ENCODE assay signal across 8 cellular contexts in the genomic region with DNA sequence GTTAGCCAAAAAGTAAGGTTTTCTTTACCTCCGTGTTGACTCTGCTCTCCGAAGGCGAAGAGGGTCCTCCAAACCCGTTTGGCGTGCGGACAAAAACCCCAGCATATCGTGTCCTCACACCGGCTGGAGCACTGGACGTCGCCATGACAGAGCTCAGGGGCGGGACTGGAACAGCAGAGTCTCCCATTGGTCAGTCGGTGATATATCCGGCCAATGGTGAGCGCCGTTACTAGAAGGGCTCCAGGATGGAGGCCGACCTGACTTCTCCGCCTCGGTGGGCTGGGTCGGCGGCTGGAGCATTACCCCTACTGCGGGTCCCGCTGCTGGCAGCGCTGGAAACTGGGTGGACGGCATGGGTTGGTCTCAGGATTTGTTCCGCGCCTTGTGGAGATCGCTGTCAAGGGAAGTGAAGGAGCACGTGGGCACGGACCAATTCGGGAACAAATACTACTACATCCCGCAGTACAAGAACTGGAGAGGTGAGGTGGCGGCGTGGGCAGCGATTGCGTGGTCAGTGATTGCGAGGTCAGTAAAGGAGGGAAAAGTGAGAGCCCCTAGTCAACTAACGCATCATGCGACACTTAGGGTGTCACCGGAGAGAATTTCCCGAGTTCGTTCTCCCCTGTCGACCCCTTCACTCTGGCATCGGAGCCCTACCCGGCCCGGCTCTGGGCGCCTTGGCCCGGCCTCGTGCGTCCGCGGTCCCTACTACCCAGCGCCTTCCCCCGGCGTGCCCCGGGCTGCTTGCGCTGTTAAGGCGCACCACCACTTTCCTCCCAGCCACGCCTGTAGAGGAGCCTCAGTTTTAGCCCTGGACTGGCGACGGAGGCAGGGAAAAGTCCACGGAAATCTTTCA. TPM values are rescaled to one million over a fixed set of nuclear protein-coding genes. Genes with fewer than 3 reads are reported as not detected.
DNase-seq lines count a peak whose midpoint lies in the region; ATAC-seq and TF ChIP-seq lines count a peak whose summit lies in the region.

A gene with protein sequence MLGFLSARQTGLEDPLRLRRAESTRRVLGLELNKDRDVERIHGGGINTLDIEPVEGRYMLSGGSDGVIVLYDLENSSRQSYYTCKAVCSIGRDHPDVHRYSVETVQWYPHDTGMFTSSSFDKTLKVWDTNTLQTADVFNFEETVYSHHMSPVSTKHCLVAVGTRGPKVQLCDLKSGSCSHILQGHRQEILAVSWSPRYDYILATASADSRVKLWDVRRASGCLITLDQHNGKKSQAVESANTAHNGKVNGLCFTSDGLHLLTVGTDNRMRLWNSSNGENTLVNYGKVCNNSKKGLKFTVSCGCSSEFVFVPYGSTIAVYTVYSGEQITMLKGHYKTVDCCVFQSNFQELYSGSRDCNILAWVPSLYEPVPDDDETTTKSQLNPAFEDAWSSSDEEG (minus strand): TSS at position 167 of the 856 bp plus-strand sequence. CDS start 62 bp downstream, at position 105.
Gene NDUFAF2 (plus strand): TSS at position 302 of the 856 bp plus-strand sequence. CDS start 51 bp downstream, at position 353.

- H3K4me1 Mint-ChIP-seq in nephron progenitor cell: peaks cover 7% of the 10 kb centered on the region
- H3K4me1 Mint-ChIP-seq in stimulated activated naive CD8-positive, alpha-beta T cell treated with anti-CD3 and anti-CD28 coated beads, Interleukin-15, amount 100 ng/mL, for 72 hours: peaks cover 25% of the 10 kb centered on the region

- no peaks in the 10 kb centered on the region for H4K20me1 ChIP-seq in Loucy (ENCODE audit: insufficient read depth, low read length, poor library complexity, severe bottlenecking)

- H3K36me3 ChIP-seq in H7 (replicated peaks; ENCODE audit: control insufficient read depth, insufficient read depth, low read length): no peaks in the 10 kb centered on the region
- H3K36me3 ChIP-seq in Loucy (ENCODE audit: insufficient read depth, low read length): no peaks in the 10 kb centered on the region
- peaks cover 20% of the 10 kb centered on the region; the same call in 1 of the 2 replicates for H3K36me3 ChIP-seq in RWPE2 (ENCODE audit: low read depth)

- DNase-seq in ELR (ENCODE audit: low read depth) (peak; percentile 95), H7 (peak; percentile 94), RWPE2 (ENCODE audit: low spot score) (peak; percentile 94), fibroblast of villous mesenchyme (ENCODE audit: low read depth) (peak; percentile 93), nephron progenitor cell (peak; percentile 89)
- DNase-seq in activated T-helper 9 cell treated with anti-CD3 and anti-CD28 coated beads, Interleukin-2, amount 50 U/mL, for 16 hours (ENCODE audit: low read depth): peak; percentile 75
- DNase-seq in stimulated activated naive CD8-positive, alpha-beta T cell treated with anti-CD3 and anti-CD28 coated beads, Interleukin-15, amount 100 ng/mL, for 72 hours: peak; percentile 85 to 89

- H3K27ac ChIP-seq in RWPE2 (ENCODE audit: poor library complexity, severe bottlenecking): peak within 1 kb of the TSS; percentile 50

- H3K9me3 Mint-ChIP-seq in nephron progenitor cell: peaks cover 47% of the 10 kb centered on the region
- H3K9me3 Mint-ChIP-seq in stimulated activated naive CD8-positive, alpha-beta T cell treated with anti-CD3 and anti-CD28 coated beads, Interleukin-15, amount 100 ng/mL, for 72 hours: no peaks in the 10 kb centered on the region

- H3K27ac Mint-ChIP-seq in nephron progenitor cell: no peak within 1 kb of the TSS
- H3K27ac Mint-ChIP-seq in stimulated activated naive CD8-positive, alpha-beta T cell treated with anti-CD3 and anti-CD28 coated beads, Interleukin-15, amount 100 ng/mL, for 72 hours: no peak within 1 kb of the TSS

- H3K4me3 ChIP-seq in H7 (ENCODE audit: insufficient read depth, low read depth, low read length): peak within 1 kb of the TSS; percentile 78
- peak within 1 kb of the TSS; percentile 87 for H3K4me3 ChIP-seq in Loucy (ENCODE audit: low read length, poor library complexity, severe bottlenecking)
- H3K4me3 ChIP-seq in RWPE2 (ENCODE audit: severe bottlenecking): peak within 1 kb of the TSS; percentile 69
- peak within 1 kb of the TSS; percentile 88 for H3K4me3 ChIP-seq in fibroblast of villous mesenchyme (ENCODE audit: low read depth, low read length)

- H3K79me2 ChIP-seq in Loucy (ENCODE audit: insufficient read depth, low read length): peaks cover 35% of the 10 kb centered on the region

- H3K27me3 Mint-ChIP-seq in nephron progenitor cell (ENCODE audit: low read depth, poor library complexity): no peaks in the 10 kb centered on the region
- H3K27me3 Mint-ChIP-seq in stimulated activated naive CD8-positive, alpha-beta T cell treated with anti-CD3 and anti-CD28 coated beads, Interleukin-15, amount 100 ng/mL, for 72 hours: no peaks in the 10 kb centered on the region

- no peaks in the 10 kb centered on the region for H3K9me2 ChIP-seq in Loucy (replicated peaks; ENCODE audit: low read depth, low read length)

- H3F3A ChIP-seq in Loucy (ENCODE audit: low read depth): no peaks in the 10 kb centered on the region

- peak within 1 kb of the TSS; percentile 75 for H3K9ac ChIP-seq in Loucy (ENCODE audit: low read depth, low read length, poor library complexity, severe bottlenecking)

- peaks cover 19% of the 10 kb centered on the region for H3K4me1 ChIP-seq in Loucy (ENCODE audit: insufficient read depth, low read length, poor library complexity, severe bottlenecking)
- H3K4me1 ChIP-seq in RWPE2 (ENCODE audit: insufficient read depth, poor library complexity, severe bottlenecking): peaks cover 23% of the 10 kb centered on the region

- peak; percentile 98 for ATAC-seq in RWPE2 (ENCODE audit: low read depth)
- ATAC-seq in stimulated activated naive CD8-positive, alpha-beta T cell treated with anti-CD3 and anti-CD28 coated beads, Interleukin-15, amount 100 ng/mL, for 72 hours: peak; percentile 98

- peaks cover 1% of the 10 kb centered on the region; the same call in 1 of the 2 replicates for H3K27me3 ChIP-seq in H7 (ENCODE audit: control insufficient read depth, insufficient read depth, low read length)
- no peaks in the 10 kb centered on the region for H3K27me3 ChIP-seq in Loucy (ENCODE audit: insufficient read depth, low read length, poor library complexity, severe bottlenecking)
- H3K27me3 ChIP-seq in RWPE2 (ENCODE audit: insufficient read depth, poor library complexity, severe bottlenecking): no peaks in the 10 kb centered on the region

- TF ChIP-seq CTCF in Loucy (conservative IDR thresholded peaks at IDR 0.05; ENCODE audit: low read length) (no peak), RWPE2 (IDR thresholded peaks at IDR 0.05; ENCODE audit: poor library complexity, severe bottlenecking) (no peak), fibroblast of villous mesenchyme (IDR thresholded peaks at IDR 0.05; ENCODE audit: insufficient read depth, low read depth, low read length) (no peak), nephron progenitor cell (IDR thresholded peaks at IDR 0.05) (no peak)

- H2AFZ ChIP-seq in Loucy (ENCODE audit: low read length): peak within 1 kb of the TSS; percentile 99

- peaks cover 54% of the 10 kb centered on the region for H3K36me3 Mint-ChIP-seq in nephron progenitor cell (ENCODE audit: low read depth)

- H3K9me3 ChIP-seq in Loucy (ENCODE audit: insufficient read depth, low read depth, low read length) (peaks cover 3% of the 10 kb centered on the region; the same call in 1 of the 2 replicates), RWPE2 (ENCODE audit: severe bottlenecking) (no peaks in the 10 kb centered on the region)

- H3K4me2 ChIP-seq in Loucy (ENCODE audit: low read depth, low read length, poor library complexity, severe bottlenecking): peak within 1 kb of the TSS; percentile 95

- no peak within 1 kb of the TSS for H3K4me3 Mint-ChIP-seq in nephron progenitor cell
- no peak within 1 kb of the TSS for H3K4me3 Mint-ChIP-seq in stimulated activated naive CD8-positive, alpha-beta T cell treated with anti-CD3 and anti-CD28 coated beads, Interleukin-15, amount 100 ng/mL, for 72 hours

RNA-seq across cellular contexts. Expression of the first gene that starts in this region (rescaled TPM):
- 19.4 and 20.7 TPM in 2 replicates for total RNA-seq in H7 (2014; rRNA removed; shearing (Covaris generic))
- total RNA-seq in fibroblast of villous mesenchyme: 18.0 and 19.9 TPM in 2 replicates

RNA-seq across cellular contexts. Expression of gene NDUFAF2, which starts in this region (rescaled TPM):
- 20.8 and 30.8 TPM in 2 replicates for total RNA-seq in H7 (2014; rRNA removed; shearing (Covaris generic))
- total RNA-seq in fibroblast of villous mesenchyme: 28.9 and 31.6 TPM in 2 replicates

Comparison
In these comparisons a context has a peak if more than half of its experiments do, and no peak if none do; other contexts are left out.
1. Peak in every context shown above with its lines: DNase-seq, ATAC-seq, H3K4me3 ChIP-seq and H3K27ac ChIP-seq.